ENCODE assay signal across 1 cellular context in genomic region chr9:96551403-96551802, GRCh38.
TF ChIP-seq lines count a peak whose summit lies in the region.

No MANE protein-coding gene starts in this region.

TF ChIP-seq in GM12878, 131 proteins besides CTCF, POLR2A, EP300 and RAD21 (continued from another document):
- TF ChIP-seq PRDM15 (CRISPR knock-in tag; IDR thresholded peaks at IDR 0.05) (no peak), BHLHE40 (IDR thresholded peaks at IDR 0.05; ENCODE audit: borderline replicate concordance in 1 of 2, low read depth in 2 of 2, low read length in 1 of 2) (no peak), RB1 (IDR thresholded peaks at IDR 0.05; ENCODE audit: borderline replicate concordance) (no peak), CREM (IDR thresholded peaks at IDR 0.05; ENCODE audit: low read depth) (0 out of 2 replicates have a peak, but pooled peaks have one; percentile 23), ETV6 (conservative IDR thresholded peaks at IDR 0.05 in 1 of 2, IDR thresholded peaks at IDR 0.05 in 1 of 2; ENCODE audit: borderline replicate concordance in 1 of 2, low read depth in 1 of 2) (no peak), RUNX3 (IDR thresholded peaks at IDR 0.05; ENCODE audit: low read length) (peak; percentile 13; the same call in 1 of the 2 replicates), BCLAF1 (IDR thresholded peaks at IDR 0.05) (no peak)
- TF ChIP-seq, protein P1, sequence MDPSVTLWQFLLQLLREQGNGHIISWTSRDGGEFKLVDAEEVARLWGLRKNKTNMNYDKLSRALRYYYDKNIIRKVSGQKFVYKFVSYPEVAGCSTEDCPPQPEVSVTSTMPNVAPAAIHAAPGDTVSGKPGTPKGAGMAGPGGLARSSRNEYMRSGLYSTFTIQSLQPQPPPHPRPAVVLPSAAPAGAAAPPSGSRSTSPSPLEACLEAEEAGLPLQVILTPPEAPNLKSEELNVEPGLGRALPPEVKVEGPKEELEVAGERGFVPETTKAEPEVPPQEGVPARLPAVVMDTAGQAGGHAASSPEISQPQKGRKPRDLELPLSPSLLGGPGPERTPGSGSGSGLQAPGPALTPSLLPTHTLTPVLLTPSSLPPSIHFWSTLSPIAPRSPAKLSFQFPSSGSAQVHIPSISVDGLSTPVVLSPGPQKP (IDR thresholded peaks at IDR 0.05; ENCODE audit: low read depth, low read length), result no peak
